ENCODE assay signal across 1 cellular context in the genomic region with DNA sequence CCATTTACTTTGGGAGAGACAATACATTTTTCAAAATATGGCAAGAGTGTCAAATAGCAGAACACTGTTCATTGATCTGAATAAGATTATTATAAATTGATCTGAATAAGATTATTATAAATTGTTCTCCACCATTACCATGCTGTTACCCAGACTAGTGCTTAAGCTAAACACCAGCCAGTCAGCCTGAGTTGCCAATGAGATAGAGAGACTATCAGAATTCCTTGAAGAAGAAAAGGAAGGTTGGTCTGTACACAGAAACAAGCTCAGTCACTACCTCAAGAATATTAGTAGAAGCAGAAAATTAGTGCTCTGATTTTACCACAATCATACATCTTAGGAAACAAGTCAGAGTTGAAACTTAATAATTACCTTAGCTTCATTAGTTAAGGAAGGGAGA.
TF ChIP-seq lines count a peak whose summit lies in the region.

No MANE protein-coding gene starts in this region.

TF ChIP-seq in IMR-90, 13 proteins besides CTCF, POLR2A, EP300 and RAD21:
- no peak for TF ChIP-seq FOS (IDR thresholded peaks at IDR 0.05; ENCODE audit: low read depth, low read length)
- no peak for TF ChIP-seq MAZ (IDR thresholded peaks at IDR 0.05; ENCODE audit: borderline replicate concordance, low read depth, low read length)
- TF ChIP-seq, protein P1, sequence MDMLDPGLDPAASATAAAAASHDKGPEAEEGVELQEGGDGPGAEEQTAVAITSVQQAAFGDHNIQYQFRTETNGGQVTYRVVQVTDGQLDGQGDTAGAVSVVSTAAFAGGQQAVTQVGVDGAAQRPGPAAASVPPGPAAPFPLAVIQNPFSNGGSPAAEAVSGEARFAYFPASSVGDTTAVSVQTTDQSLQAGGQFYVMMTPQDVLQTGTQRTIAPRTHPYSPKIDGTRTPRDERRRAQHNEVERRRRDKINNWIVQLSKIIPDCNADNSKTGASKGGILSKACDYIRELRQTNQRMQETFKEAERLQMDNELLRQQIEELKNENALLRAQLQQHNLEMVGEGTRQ (IDR thresholded peaks at IDR 0.05; ENCODE audit: low read depth, low read length), result no peak
- no peak for TF ChIP-seq RCOR1 (IDR thresholded peaks at IDR 0.05; ENCODE audit: insufficient replicate concordance, low read length)
- no peak for TF ChIP-seq MXI1 (IDR thresholded peaks at IDR 0.05; ENCODE audit: borderline replicate concordance, low read depth, low read length)
- no peak for TF ChIP-seq MAFK (IDR thresholded peaks at IDR 0.05; ENCODE audit: low read depth, low read length)
- no peak for TF ChIP-seq CHD1 (IDR thresholded peaks at IDR 0.05; ENCODE audit: low read depth, low read length)
- TF ChIP-seq, protein P2, sequence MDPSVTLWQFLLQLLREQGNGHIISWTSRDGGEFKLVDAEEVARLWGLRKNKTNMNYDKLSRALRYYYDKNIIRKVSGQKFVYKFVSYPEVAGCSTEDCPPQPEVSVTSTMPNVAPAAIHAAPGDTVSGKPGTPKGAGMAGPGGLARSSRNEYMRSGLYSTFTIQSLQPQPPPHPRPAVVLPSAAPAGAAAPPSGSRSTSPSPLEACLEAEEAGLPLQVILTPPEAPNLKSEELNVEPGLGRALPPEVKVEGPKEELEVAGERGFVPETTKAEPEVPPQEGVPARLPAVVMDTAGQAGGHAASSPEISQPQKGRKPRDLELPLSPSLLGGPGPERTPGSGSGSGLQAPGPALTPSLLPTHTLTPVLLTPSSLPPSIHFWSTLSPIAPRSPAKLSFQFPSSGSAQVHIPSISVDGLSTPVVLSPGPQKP (IDR thresholded peaks at IDR 0.05; ENCODE audit: borderline replicate concordance, low read depth, low read length), result no peak
- no peak for TF ChIP-seq RFX5 (IDR thresholded peaks at IDR 0.05; ENCODE audit: low read depth, low read length)
- TF ChIP-seq SMC3 (IDR thresholded peaks at IDR 0.05; ENCODE audit: low read depth, low read length), result no peak
- no peak for TF ChIP-seq BHLHE40 (IDR thresholded peaks at IDR 0.05; ENCODE audit: low read depth, low read length)
- TF ChIP-seq NFE2L2 (IDR thresholded peaks at IDR 0.05; ENCODE audit: low read depth, low read length), result no peak
- TF ChIP-seq CEBPB (IDR thresholded peaks at IDR 0.05; ENCODE audit: low read depth, low read length), result no peak
